Comparison of ENCODE assay signal across 22 cellular contexts in genomic region chr3:142734834-142735233, GRCh38. TPM values are rescaled to one million over a fixed set of nuclear protein-coding genes. Genes with fewer than 3 reads are reported as not detected.
DNase-seq lines count a peak whose midpoint lies in the region; ATAC-seq and TF ChIP-seq lines count a peak whose summit lies in the region.
"Had no signal": no experiment of that assay in that cellular context is flagged by ENCODE, and none has a peak within 500 bp of the region (broad histone marks: within the 10 kb centered on the region; RNA-seq: fewer than 3 reads in every experiment).

No MANE protein-coding gene starts in this region.

- H3K27me3 ChIP-seq in heart left ventricle (no peaks in the 10 kb centered on the region), right atrium auricular region (no peaks in the 10 kb centered on the region)
- H3K27me3 ChIP-seq: BE2C; BLaER1 treated with 17β-estradiol and CSF1 and Interleukin-3, amounts not matched to agents 10 nM and 100 nM had no signal

- ATAC-seq in heart left ventricle (peak in 3 of 4 donors; percentile 49 to 75 (median 52)), Right ventricle myocardium inferior (no peak), HG03342 (IDR thresholded peaks at IDR 0.05; ENCODE audit: unreplicated experiment) (no peak)
- ATAC-seq: A549, GM23338, HCT116 had no signal

- H3K9me3 ChIP-seq in heart left ventricle = no peaks in the 10 kb centered on the region
- no peaks in the 10 kb centered on the region for H3K9me3 ChIP-seq in right atrium auricular region
- H3K9me3 ChIP-seq: A549; BE2C; BLaER1 treated with 17β-estradiol and CSF1 and Interleukin-3, amounts not matched to agents 10 nM and 100 nM had no signal

- 58 to 72% (median 64%) methylated on average over 2 of the region's 2 CpGs for WGBS in heart left ventricle, 4 donors

- DNase-seq in heart left ventricle = no peak
- DNase-seq in Right ventricle myocardium inferior (ENCODE audit: missing footprints) = no peak
- DNase-seq in endothelial cell (ENCODE audit: low spot score) = no peak
- DNase-seq in right atrium auricular region (ENCODE audit: low spot score) = no peak
- no peak for DNase-seq in SKM-1 (lab: John Stamatoyannopoulos, UW; ENCODE audit: unreplicated experiment)
- DNase-seq in activated CD4-positive, alpha-beta T cell treated with anti-CD3 and anti-CD28 coated beads, Interleukin-2, amount 10 ng/mL, durations not matched to agents 24 days and 14 days = no peak
- DNase-seq: 8988T; ACHN; AML-193; CD4-positive, alpha-beta T cell; CD8-positive, alpha-beta memory T cell; DMS53; DMS79 treated with DMSO at 0.1 percent for 48 hours; GF-D8; H9 had no signal

- intact Hi-C loops in heart left ventricle (cut with DNase I) = loop anchor here in 2 of 10 donors (10.0 kb wide), 1 partner anchor 270 kb away; the partner anchor contains the start of gene U2SURP (in 2 of the 2)
- intact Hi-C loops in Right ventricle myocardium inferior (cut with DNase I) = no loop called here
- intact Hi-C loops in activated CD4-positive, alpha-beta T cell treated with anti-CD3 and anti-CD28 coated beads, Interleukin-2, amount 10 ng/mL, durations not matched to agents 24 days and 14 days (cut with micrococcal nuclease) = no loop called here

- TF ChIP-seq CTCF in heart left ventricle (IDR thresholded peaks at IDR 0.05) (no peak), endothelial cell (IDR thresholded peaks at IDR 0.05; ENCODE audit: unreplicated experiment) (no peak), right atrium auricular region (IDR thresholded peaks at IDR 0.05) (no peak)

- peak overlapping the region in 1 of 12 donors; percentile 28 for H3K4me3 ChIP-seq in heart left ventricle
- no peak overlapping the region for H3K4me3 ChIP-seq in right atrium auricular region
- H3K4me3 ChIP-seq: A549; BLaER1 treated with 17β-estradiol and CSF1 and Interleukin-3, amounts not matched to agents 10 nM and 100 nM; GM23338 had no signal

- peaks cover 14% of the 10 kb centered on the region for H3K4me1 Mint-ChIP-seq in endothelial cell (ENCODE audit: unreplicated experiment)
- no peaks in the 10 kb centered on the region for H3K4me1 Mint-ChIP-seq in activated CD4-positive, alpha-beta T cell treated with anti-CD3 and anti-CD28 coated beads, Interleukin-2, amount 10 ng/mL, durations not matched to agents 24 days and 14 days
- H3K4me1 Mint-ChIP-seq: CD14-positive monocyte; CD8-positive, alpha-beta memory T cell had no signal

- no peak for TF ChIP-seq POLR2A in heart left ventricle (IDR thresholded peaks at IDR 0.05)

- H3K4me3 Mint-ChIP-seq in endothelial cell (ENCODE audit: unreplicated experiment) = no peak overlapping the region
- no peak overlapping the region for H3K4me3 Mint-ChIP-seq in activated CD4-positive, alpha-beta T cell treated with anti-CD3 and anti-CD28 coated beads, Interleukin-2, amount 10 ng/mL, durations not matched to agents 24 days and 14 days
- H3K4me3 Mint-ChIP-seq: CD14-positive monocyte; CD4-positive, alpha-beta T cell; GM23338; H9 had no signal

- H3K9me3 Mint-ChIP-seq in endothelial cell (ENCODE audit: unreplicated experiment) = no peaks in the 10 kb centered on the region
- H3K9me3 Mint-ChIP-seq in activated CD4-positive, alpha-beta T cell treated with anti-CD3 and anti-CD28 coated beads, Interleukin-2, amount 10 ng/mL, durations not matched to agents 24 days and 14 days = no peaks in the 10 kb centered on the region
- H3K9me3 Mint-ChIP-seq: CD4-positive, alpha-beta T cell; CD8-positive, alpha-beta memory T cell; GM23338; H9 had no signal

- no peaks in the 10 kb centered on the region for H3K36me3 Mint-ChIP-seq in endothelial cell (ENCODE audit: low read depth, unreplicated experiment)
- H3K36me3 Mint-ChIP-seq in activated CD4-positive, alpha-beta T cell treated with anti-CD3 and anti-CD28 coated beads, Interleukin-2, amount 10 ng/mL, durations not matched to agents 24 days and 14 days (ENCODE audit: low read depth) = no peaks in the 10 kb centered on the region
- H3K36me3 Mint-ChIP-seq: CD14-positive monocyte had no signal

- peak overlapping the region; percentile 27 for H3K27ac Mint-ChIP-seq in endothelial cell (ENCODE audit: unreplicated experiment)
- no peak overlapping the region for H3K27ac Mint-ChIP-seq in activated CD4-positive, alpha-beta T cell treated with anti-CD3 and anti-CD28 coated beads, Interleukin-2, amount 10 ng/mL, durations not matched to agents 24 days and 14 days
- H3K27ac Mint-ChIP-seq: CD14-positive monocyte; CD4-positive, alpha-beta T cell; CD8-positive, alpha-beta memory T cell had no signal

- H3K4me1 ChIP-seq in heart left ventricle (peaks cover 0 to 24% (median 6%) of the 10 kb centered on the region in 12 donors), right atrium auricular region (peaks cover 0 to 13% of the 10 kb centered on the region in 2 donors)
- H3K4me1 ChIP-seq: A549 had no signal

- H3K27ac ChIP-seq in heart left ventricle (peak overlapping the region in 10 of 12 donors; percentile 29 to 76 (median 56)), right atrium auricular region (peak overlapping the region; percentile 56 to 64)
- H3K27ac ChIP-seq: A549; BLaER1 treated with 17β-estradiol and CSF1 and Interleukin-3, amounts not matched to agents 10 nM and 100 nM had no signal

- no peaks in the 10 kb centered on the region for H3K36me3 ChIP-seq in heart left ventricle
- no peaks in the 10 kb centered on the region for H3K36me3 ChIP-seq in right atrium auricular region
- H3K36me3 ChIP-seq: BE2C; BLaER1 treated with 17β-estradiol and CSF1 and Interleukin-3, amounts not matched to agents 10 nM and 100 nM had no signal

- H3K27me3 Mint-ChIP-seq in endothelial cell (ENCODE audit: unreplicated experiment) = no peaks in the 10 kb centered on the region
- peaks cover 2% of the 10 kb centered on the region for H3K27me3 Mint-ChIP-seq in activated CD4-positive, alpha-beta T cell treated with anti-CD3 and anti-CD28 coated beads, Interleukin-2, amount 10 ng/mL, durations not matched to agents 24 days and 14 days
- H3K27me3 Mint-ChIP-seq: CD4-positive, alpha-beta T cell had no signal

RNA-seq across cellular contexts. Expression of gene TRPC1, which starts 11.0 kb away (rescaled TPM):
- 10 to 100 TPM in 5 of 9 donors, 1 to 10 TPM in 4; 5.9 to 14.2 (median 11.2) TPM for total RNA-seq in heart left ventricle
- 1 to 10 TPM; 3.0 to 9.6 TPM for polyA plus RNA-seq in heart left ventricle
- total RNA-seq in Right ventricle myocardium inferior = 9.2 TPM
- total RNA-seq in endothelial cell (ENCODE audit: unreplicated experiment) = 19.0 TPM
- total RNA-seq in right atrium auricular region = 10 to 100 TPM; 10.6 to 20.2 TPM
- total RNA-seq in activated CD4-positive, alpha-beta T cell treated with anti-CD3 and anti-CD28 coated beads, Interleukin-2, amount 10 ng/mL, durations not matched to agents 24 days and 14 days = 0.92 and 1.7 TPM in 2 replicates
- polyA plus RNA-seq: CD14-positive monocyte had no signal

Comparison
In these comparisons a context has a peak if more than half of its experiments do, and no peak if none do; other contexts are left out.
1. ATAC-seq: peak in heart left ventricle (3 of 4); none in Right ventricle myocardium inferior (single experiment) and HG03342 (single experiment).